In genomic region chr3:58049143-58049785, GRCh38 we compare ENCODE assay signal across 9 cellular contexts. TPM values are rescaled to one million over a fixed set of nuclear protein-coding genes. Genes with fewer than 3 reads are reported as not detected.
DNase-seq lines count a peak whose midpoint lies in the region; ATAC-seq and TF ChIP-seq lines count a peak whose summit lies in the region.
"Had no signal": no experiment of that assay in that cellular context is flagged by ENCODE, and none has a peak within 500 bp of the region (broad histone marks: within the 10 kb centered on the region; RNA-seq: fewer than 3 reads in every experiment).

No MANE protein-coding gene starts in this region.

- H4K91ac ChIP-seq in IMR-90 (ENCODE audit: insufficient read depth, low read depth, low read length): peak overlapping the region; percentile 96

- peak overlapping the region; percentile 39 for H2BK15ac ChIP-seq in IMR-90 (ENCODE audit: low read depth, low read length)

- no peak for TF ChIP-seq POLR2A in IMR-90 (IDR thresholded peaks at IDR 0.05; ENCODE audit: low read depth, low read length)

- 80% methylated on average over 1 of the region's 10 CpGs; no CpG with 5 or more reads in 1 of the 2 experiments for WGBS in IMR-90 (ENCODE audit: extremely low coverage in 2 of 2, insufficient read length in 1 of 2), 2 experiments

- peak overlapping the region; percentile 66 for H4K5ac ChIP-seq in IMR-90 (ENCODE audit: low read depth, low read length)

- BruUV-seq in IMR-90 (replicated peaks; lab: Mats Ljungman, UMichigan): no TSS peak

- intact Hi-C loops in IMR-90 (cut with micrococcal nuclease): loop anchor here (10.0 kb wide), 1 partner anchor 784 kb away; no protein-coding TSS in a partner anchor
- intact Hi-C loops in lower lobe of right lung (cut with DNase I): no loop called here

- H3K4me2 ChIP-seq in IMR-90 (ENCODE audit: low read depth, low read length): peak overlapping the region; percentile 23; the same call in 1 of the 2 replicates

- peaks cover 20 to 76% of the 10 kb centered on the region in 2 experiments; a peak in 3 of 4 replicates for H3K79me1 ChIP-seq in IMR-90 (ENCODE audit: low read depth in 1 of 2, low read length in 2 of 2)

- peaks cover 23% of the 10 kb centered on the region for H4K20me1 ChIP-seq in IMR-90 (ENCODE audit: insufficient read depth, low read length)

- H3K14ac ChIP-seq in IMR-90 (replicated peaks; ENCODE audit: low read depth, low read length): peak overlapping the region; percentile 86

- H3K9me1 ChIP-seq in IMR-90 (ENCODE audit: insufficient read depth, low read length): peaks cover 37% of the 10 kb centered on the region

- H3K4me1 ChIP-seq in IMR-90 (ENCODE audit: control insufficient read depth, insufficient read depth, low read length): peaks cover 41% of the 10 kb centered on the region
- peaks cover 37 to 54% of the 10 kb centered on the region in 2 donors for H3K4me1 ChIP-seq in duodenal mucosa (ENCODE audit: control insufficient read depth in 1 of 2, insufficient read depth in 2 of 2, low read length in 2 of 2)
- H3K4me1 ChIP-seq in lower lobe of right lung: peaks cover 61% of the 10 kb centered on the region

- H4K8ac ChIP-seq in IMR-90 (ENCODE audit: low read depth in 2 of 2, low read length in 2 of 2): peak overlapping the region; percentile 45 to 77

- H3K4me3 ChIP-seq in IMR-90 (ENCODE audit: insufficient read depth, low read depth, low read length): no peak overlapping the region
- H3K4me3 ChIP-seq in duodenal mucosa (ENCODE audit: low read depth in 1 of 2, low read length in 2 of 2): peak overlapping the region in 1 of 2 donors; percentile 21
- no peak overlapping the region for H3K4me3 ChIP-seq in lower lobe of right lung

- H2BK120ac ChIP-seq in IMR-90 (ENCODE audit: low read depth, low read length): peak overlapping the region; percentile 93

- peak overlapping the region; percentile 79 for H3K18ac ChIP-seq in IMR-90 (ENCODE audit: low read depth, low read length)

- peak overlapping the region; percentile 34 for H2AFZ ChIP-seq in IMR-90 (replicated peaks; ENCODE audit: low read length, poor library complexity)

- peak overlapping the region; percentile 22; the same call in 1 of the 2 replicates for H3K9ac ChIP-seq in IMR-90 (ENCODE audit: low read depth, low read length)
- H3K9ac ChIP-seq in duodenal mucosa (ENCODE audit: low read depth in 1 of 2, low read length in 2 of 2): peak overlapping the region in 1 of 2 donors; percentile 37

- H3K27ac ChIP-seq in 22Rv1 (peak overlapping the region; percentile 77), IMR-90 (ENCODE audit: insufficient read depth, low read length) (peak overlapping the region; percentile 61), duodenal mucosa (ENCODE audit: low read depth, low read length) (peak overlapping the region; percentile 61), lower lobe of right lung (peak overlapping the region; percentile 70)

- TF ChIP-seq RAD21 in IMR-90 (IDR thresholded peaks at IDR 0.05; ENCODE audit: low read length): no peak

- TF ChIP-seq CTCF in 22Rv1 (IDR thresholded peaks at IDR 0.05) (no peak), IMR-90 (conservative IDR thresholded peaks at IDR 0.05; ENCODE audit: low read depth, low read length) (no peak), lower lobe of right lung (IDR thresholded peaks at IDR 0.05) (no peak)

- peak overlapping the region; percentile 72 for H2BK5ac ChIP-seq in IMR-90 (ENCODE audit: low read depth, low read length, poor library complexity, severe bottlenecking)

- CTCF ChIA-PET in IMR-90 (lab: Yijun Ruan, JAX): interaction anchor here (1.1 kb wide), 1 partner anchor 185 kb away, joined by 3 read pairs; no protein-coding TSS in a partner anchor

- in situ Hi-C loops in IMR-90 (cut with MboI; ENCODE audit: low sequenced_read_pairs): no loop called here

- peak overlapping the region; percentile 86 for H2BK20ac ChIP-seq in IMR-90 (ENCODE audit: low read depth, low read length)

- peak overlapping the region; percentile 25 for H3K56ac ChIP-seq in IMR-90 (ENCODE audit: extremely low read depth, insufficient read depth, low read length)

- DNase-seq in IMR-90 (peak; percentile 90), lower lobe of right lung (no peak), RPMI8226 (no peak)
- DNase-seq in activated T-cell treated with anti-CD3 and anti-CD28 coated beads, Interleukin-2, amount 50 U/mL, for 48 hours: no peak
- no peak for DNase-seq in NK-92 treated with Interleukin-12 subunit alpha and Interleukin-12 subunit beta, amount 100 ng/mL, for 24 hours (lab: John Stamatoyannopoulos, UW)
- DNase-seq: NCI-H2227 treated with DMSO at 0.1 percent for 48 hours had no signal

- POLR2A ChIA-PET in IMR-90 (lab: Charles Lee; ENCODE audit: unreplicated experiment): no interaction called here

- ATAC-seq in IMR-90 (ENCODE audit: low read depth) (peak; percentile 36), lower lobe of right lung (peak; percentile 84 to 85), HG03439 (IDR thresholded peaks at IDR 0.05; ENCODE audit: unreplicated experiment) (no peak)

- H3K4ac ChIP-seq in IMR-90 (ENCODE audit: low read depth, low read length): peak overlapping the region; percentile 93

- H2AK5ac ChIP-seq in IMR-90 (ENCODE audit: low read depth, low read length): peak overlapping the region; percentile 94

- dilution Hi-C loops in IMR-90 (cut with HindIII; ENCODE audit: low sequenced_read_pairs, unreplicated experiment): no loop called here

- H3K36me3 ChIP-seq in IMR-90 (ENCODE audit: control insufficient read depth, insufficient read depth, low read length) (no peaks in the 10 kb centered on the region), duodenal mucosa (ENCODE audit: control insufficient read depth in 1 of 2, insufficient read depth in 2 of 2, low read length in 2 of 2) (no peaks in the 10 kb centered on the region), lower lobe of right lung (no peaks in the 10 kb centered on the region)

- H3K23ac ChIP-seq in IMR-90 (ENCODE audit: low read depth, low read length): peak overlapping the region; percentile 59

- no peaks in the 10 kb centered on the region for H3K9me3 ChIP-seq in IMR-90 (ENCODE audit: control insufficient read depth, insufficient read depth, low read length)
- H3K9me3 ChIP-seq in duodenal mucosa (ENCODE audit: control insufficient read depth in 1 of 2, low read length in 2 of 2): no peaks in the 10 kb centered on the region
- no peaks in the 10 kb centered on the region for H3K9me3 ChIP-seq in lower lobe of right lung

- H2AK9ac ChIP-seq in IMR-90 (replicated peaks; ENCODE audit: low read depth, low read length, poor library complexity): peak overlapping the region; percentile 18

- H3K27me3 ChIP-seq in IMR-90 (ENCODE audit: control insufficient read depth, insufficient read depth, low read length) (no peaks in the 10 kb centered on the region), duodenal mucosa (ENCODE audit: control insufficient read depth in 1 of 2, insufficient read depth in 2 of 2, low read length in 2 of 2) (no peaks in the 10 kb centered on the region), lower lobe of right lung (ENCODE audit: low read depth) (no peaks in the 10 kb centered on the region)

TF ChIP-seq in IMR-90, 13 proteins besides CTCF, POLR2A, EP300 and RAD21:
- TF ChIP-seq CEBPB (IDR thresholded peaks at IDR 0.05; ENCODE audit: low read depth, low read length) (peak; percentile 9; the same call in 1 of the 2 replicates), FOS (IDR thresholded peaks at IDR 0.05; ENCODE audit: low read depth, low read length) (peak; percentile 43; the same call in 1 of the 2 replicates), CHD1 (IDR thresholded peaks at IDR 0.05; ENCODE audit: low read depth, low read length) (no peak), RFX5 (IDR thresholded peaks at IDR 0.05; ENCODE audit: low read depth, low read length) (no peak), SMC3 (IDR thresholded peaks at IDR 0.05; ENCODE audit: low read depth, low read length) (no peak), MXI1 (IDR thresholded peaks at IDR 0.05; ENCODE audit: borderline replicate concordance, low read depth, low read length) (no peak), BHLHE40 (IDR thresholded peaks at IDR 0.05; ENCODE audit: low read depth, low read length) (no peak), ELK1 (IDR thresholded peaks at IDR 0.05; ENCODE audit: borderline replicate concordance, low read depth, low read length) (no peak), NFE2L2 (IDR thresholded peaks at IDR 0.05; ENCODE audit: low read depth, low read length) (no peak), MAZ (IDR thresholded peaks at IDR 0.05; ENCODE audit: borderline replicate concordance, low read depth, low read length) (0 out of 2 replicates have a peak, but pooled peaks have one; percentile 22), MAFK (IDR thresholded peaks at IDR 0.05; ENCODE audit: low read depth, low read length) (peak; percentile 11; the same call in 1 of the 2 replicates), USF2 (IDR thresholded peaks at IDR 0.05; ENCODE audit: low read depth, low read length) (no peak), RCOR1 (IDR thresholded peaks at IDR 0.05; ENCODE audit: insufficient replicate concordance, low read length) (no peak)

RNA-seq across cellular contexts. Expression of gene FLNB, which starts 41.0 kb away (rescaled TPM):
- 124 and 136 TPM in 2 replicates for total RNA-seq in IMR-90 (2012; rRNA removed)
- polyA plus RNA-seq in IMR-90 (2012; rRNA removed): 78.0 and 81.4 TPM in 2 replicates
- polyA plus RNA-seq in IMR-90 (2012; cell fraction: cytosol; rRNA removed): 22.2 and 37.9 TPM in 2 replicates
- polyA plus RNA-seq in IMR-90 (2012; cell fraction: nucleus; rRNA removed; ENCODE audit: low replicate concordance): 338 and 411 TPM in 2 replicates
- total RNA-seq in lower lobe of right lung: 83.3 TPM
